8 cellular contexts compared by ENCODE assay signal in genomic region chr2:105545731-105546622, GRCh38.
A peak's percentile ranks its signal among the peaks of the same experiment; 100 is the strongest.
DNase-seq lines count a peak whose midpoint lies in the region; ATAC-seq and TF ChIP-seq lines count a peak whose summit lies in the region.

No MANE protein-coding gene starts in this region.

- TF ChIP-seq POLR2A in gastrocnemius medialis (IDR thresholded peaks at IDR 0.05) = no peak

- no peaks in the 10 kb centered on the region for H4K20me1 ChIP-seq in MM.1S (ENCODE audit: insufficient read depth, low read length)

- no peak overlapping the region for H3K27ac Mint-ChIP-seq in activated naive CD4-positive, alpha-beta T cell treated with anti-CD3 and anti-CD28 coated beads, Interleukin-2, amount 50 U/mL, for 72 hours

- peak; percentile 91 for TF ChIP-seq CTCF in MM.1S (IDR thresholded peaks at IDR 0.05; ENCODE audit: low read length)
- TF ChIP-seq CTCF in gastrocnemius medialis (IDR thresholded peaks at IDR 0.05 in 4 of 5, conservative IDR thresholded peaks at IDR 0.05 in 1 of 5) = peak; percentile 24 to 85 (median 62)

- no peaks in the 10 kb centered on the region for H3K9me3 ChIP-seq in MM.1S (replicated peaks; ENCODE audit: insufficient read depth, low read length)
- H3K9me3 ChIP-seq in gastrocnemius medialis = no peaks in the 10 kb centered on the region

- H3K4me1 ChIP-seq in MM.1S (ENCODE audit: low read length) (no peaks in the 10 kb centered on the region), gastrocnemius medialis (no peaks in the 10 kb centered on the region)

- no peaks in the 10 kb centered on the region for H3K9me3 Mint-ChIP-seq in activated naive CD4-positive, alpha-beta T cell treated with anti-CD3 and anti-CD28 coated beads, Interleukin-2, amount 50 U/mL, for 72 hours

- in situ Hi-C loops in gastrocnemius medialis (cut with MboI; ENCODE audit: low sequenced_read_pairs in 4 of 4) = no loop called here

- H3K4me2 ChIP-seq in MM.1S (ENCODE audit: low read depth, low read length) = no peak overlapping the region

- intact Hi-C loops in left cardiac atrium (cut with DNase I) (no loop called here), gastrocnemius medialis (cut with DNase I; ENCODE audit: low total_unique reads) (no loop called here)

- H3F3A ChIP-seq in MM.1S (ENCODE audit: insufficient read depth, low read length) = no peaks in the 10 kb centered on the region

- no peak overlapping the region for H2AFZ ChIP-seq in MM.1S (ENCODE audit: low read length)

- no peak overlapping the region for H3K27ac ChIP-seq in MM.1S (ENCODE audit: low read length)
- no peak overlapping the region for H3K27ac ChIP-seq in gastrocnemius medialis

- H3K79me2 ChIP-seq in MM.1S (ENCODE audit: low read length) = no peaks in the 10 kb centered on the region

- H3K4me3 ChIP-seq in MM.1S (ENCODE audit: low read length) (no peak overlapping the region), gastrocnemius medialis (no peak overlapping the region)

- no peaks in the 10 kb centered on the region for H3K36me3 Mint-ChIP-seq in activated naive CD4-positive, alpha-beta T cell treated with anti-CD3 and anti-CD28 coated beads, Interleukin-2, amount 50 U/mL, for 72 hours

- H3K9me2 ChIP-seq in MM.1S (replicated peaks; ENCODE audit: insufficient read depth, low read length) = no peaks in the 10 kb centered on the region

- H3K9ac ChIP-seq in MM.1S (ENCODE audit: low read length) = no peak overlapping the region

- H3K36me3 ChIP-seq in MM.1S (replicated peaks; ENCODE audit: insufficient read depth, low read length) (no peaks in the 10 kb centered on the region), gastrocnemius medialis (no peaks in the 10 kb centered on the region)

- DNase-seq in AG08395 (ENCODE audit: low spot score) = peak; percentile 83
- DNase-seq in MM.1S = peak; percentile 61
- peak; percentile 49 for DNase-seq in SKM-1 (lab: John Stamatoyannopoulos, UW; ENCODE audit: unreplicated experiment)
- DNase-seq in activated naive CD4-positive, alpha-beta T cell treated with anti-CD3 and anti-CD28 coated beads, Interleukin-2, amount 50 U/mL, for 72 hours (ENCODE audit: low spot score in 2 of 2) = peak in 1 of 2 donors; percentile 72
- DNase-seq in left cardiac atrium = peak; percentile 69
- peak; percentile 20 to 32 for DNase-seq in gastrocnemius medialis

- peak; percentile 86 for ATAC-seq in GM18868 (IDR thresholded peaks at IDR 0.05; ENCODE audit: unreplicated experiment)
- peak; percentile 62 to 66 for ATAC-seq in activated naive CD4-positive, alpha-beta T cell treated with anti-CD3 and anti-CD28 coated beads, Interleukin-2, amount 50 U/mL, for 72 hours
- ATAC-seq in left cardiac atrium = peak in 1 of 2 donors; percentile 61
- ATAC-seq in gastrocnemius medialis = peak in 1 of 2 donors; percentile 69
- no peak for ATAC-seq in HG03565 (IDR thresholded peaks at IDR 0.05; ENCODE audit: unreplicated experiment)

- H3K27me3 ChIP-seq in MM.1S (replicated peaks; ENCODE audit: insufficient read depth, low read length) (no peaks in the 10 kb centered on the region), gastrocnemius medialis (no peaks in the 10 kb centered on the region)
